ENCODE assay signal across 10 cellular contexts in genomic region chr19:1935484-1936208, GRCh38. TPM values are rescaled to one million over a fixed set of nuclear protein-coding genes. Genes with fewer than 3 reads are reported as not detected.
DNase-seq lines count a peak whose midpoint lies in the region; ATAC-seq, FAIRE-seq and TF ChIP-seq lines count a peak whose summit lies in the region.
"Had no signal": no experiment of that assay in that cellular context is flagged by ENCODE, and none has a peak within 500 bp of the region (broad histone marks: within the 10 kb centered on the region; RNA-seq: fewer than 3 reads in every experiment).

No MANE protein-coding gene starts in this region.

- H3K4me3 ChIP-seq in right cardiac atrium (ENCODE audit: low read length) (no peak overlapping the region), lower lobe of right lung (no peak overlapping the region)
- H3K4me3 ChIP-seq: pancreas, uterus had no signal

- ATAC-seq in right cardiac atrium: peak in 1 of 2 donors; percentile 22
- no peak for ATAC-seq in Right ventricle myocardium inferior
- no peak for ATAC-seq in lower lobe of right lung
- no peak for ATAC-seq in GM18519 (IDR thresholded peaks at IDR 0.05; ENCODE audit: low FRiP score, unreplicated experiment)

- no peaks in the 10 kb centered on the region for H3K9me3 ChIP-seq in right cardiac atrium (ENCODE audit: control insufficient read depth, low read length)
- no peaks in the 10 kb centered on the region for H3K9me3 ChIP-seq in lower lobe of right lung
- H3K9me3 ChIP-seq: pancreas, uterus had no signal

- H3K4me1 ChIP-seq in right cardiac atrium (ENCODE audit: control insufficient read depth, insufficient read depth, low read length): peaks cover 9% of the 10 kb centered on the region
- peaks cover 10% of the 10 kb centered on the region for H3K4me1 ChIP-seq in lower lobe of right lung

- H3K27ac ChIP-seq in right cardiac atrium (ENCODE audit: low read length): no peak overlapping the region
- H3K27ac ChIP-seq in lower lobe of right lung: no peak overlapping the region
- H3K27ac ChIP-seq: pancreas, uterus had no signal

- no peaks in the 10 kb centered on the region for H3K36me3 ChIP-seq in lower lobe of right lung
- H3K36me3 ChIP-seq: pancreas, uterus had no signal

- DNase-seq in right cardiac atrium (peak; percentile 70 to 81 (median 74)), Right ventricle myocardium inferior (ENCODE audit: missing footprints) (no peak), RPMI8226 (peak; percentile 54), germinal center (ENCODE audit: low spot score) (peak; percentile 31), urothelium cell line (ENCODE audit: low spot score) (peak; percentile 16), GM10248 (ENCODE audit: extremely low spot score) (no peak), lower lobe of right lung (no peak)
- DNase-seq: pancreas, uterus had no signal

- POLR2A ChIA-PET in GM10248 (lab: Yijun Ruan, JAX): no interaction called here

- 38% methylated on average over 11 of the region's 11 CpGs for WGBS in right cardiac atrium

- intact Hi-C loops in right cardiac atrium (cut with DNase I) (no loop called here), Right ventricle myocardium inferior (cut with DNase I) (no loop called here), lower lobe of right lung (cut with DNase I) (no loop called here)

- CTCF ChIA-PET in GM10248 (lab: Yijun Ruan, JAX): interaction anchor here (2.4 kb wide), 1 partner anchor 12 kb away, joined by 14 read pairs; no protein-coding TSS in a partner anchor

- no peaks in the 10 kb centered on the region for H3K27me3 ChIP-seq in right cardiac atrium (ENCODE audit: control insufficient read depth, insufficient read depth)
- H3K27me3 ChIP-seq in lower lobe of right lung (ENCODE audit: low read depth): no peaks in the 10 kb centered on the region
- H3K27me3 ChIP-seq: pancreas, uterus had no signal

- TF ChIP-seq CTCF in GM10248 (IDR thresholded peaks at IDR 0.05; ENCODE audit: control extremely low read depth, extremely low read depth, low read depth, missing control alignments): no peak
- no peak for TF ChIP-seq CTCF in lower lobe of right lung (IDR thresholded peaks at IDR 0.05)

- no peak for FAIRE-seq in urothelium cell line (lab: Jason Lieb, UNC)
- FAIRE-seq: pancreas had no signal

RNA-seq across cellular contexts. Expression of gene CSNK1G2, which starts 5.3 kb away (rescaled TPM):
- total RNA-seq in right cardiac atrium (10 to 100 TPM; 25.6 to 32.2 (median 29.0) TPM), Right ventricle myocardium inferior (23.6 TPM), lower lobe of right lung (55.4 TPM)
- 30.2 TPM for polyA plus RNA-seq in right cardiac atrium

RNA-seq across cellular contexts. Expression of gene ADAT3, which starts 30.4 kb away (rescaled TPM):
- total RNA-seq in right cardiac atrium: 1 to 10 TPM; 1.2 to 2.7 (median 2.0) TPM
- polyA plus RNA-seq in right cardiac atrium: 1.8 TPM
- total RNA-seq in Right ventricle myocardium inferior: 1.6 TPM
- total RNA-seq in lower lobe of right lung: 6.2 TPM

RNA-seq across cellular contexts. Expression of gene SCAMP4, which starts 30.4 kb away (rescaled TPM):
- 10 to 100 TPM; 18.4 to 19.9 (median 18.9) TPM for total RNA-seq in right cardiac atrium
- polyA plus RNA-seq in right cardiac atrium: 16.1 TPM
- 17.9 TPM for total RNA-seq in Right ventricle myocardium inferior
- total RNA-seq in lower lobe of right lung: 65.0 TPM

RNA-seq across cellular contexts. Expression of gene ABHD17A, which starts 50.4 kb away (rescaled TPM):
- 10 to 100 TPM; 64.4 to 71.3 (median 68.3) TPM for total RNA-seq in right cardiac atrium
- 96.0 TPM for polyA plus RNA-seq in right cardiac atrium
- total RNA-seq in Right ventricle myocardium inferior: 61.5 TPM
- total RNA-seq in lower lobe of right lung: 76.4 TPM

Comparison
In these comparisons a context has a peak if more than half of its experiments do, and no peak if none do; other contexts are left out.
1. DNase-seq: peak in right cardiac atrium (3 of 3), RPMI8226 (single experiment), germinal center (single experiment) and urothelium cell line (single experiment); none in Right ventricle myocardium inferior (single experiment), GM10248 (single experiment) and lower lobe of right lung (single experiment).